ENCODE assay signal across 8 cellular contexts in genomic region chr7:123865517-123866117, GRCh38. TPM values are rescaled to one million over a fixed set of nuclear protein-coding genes. Genes with fewer than 3 reads are reported as not detected.
A peak's percentile ranks its signal among the peaks of the same experiment; 100 is the strongest.
DNase-seq lines count a peak whose midpoint lies in the region; ATAC-seq, FAIRE-seq and TF ChIP-seq lines count a peak whose summit lies in the region.

No MANE protein-coding gene starts in this region.

- H3K79me2 ChIP-seq in MM.1S (ENCODE audit: low read length) (no peaks in the 10 kb centered on the region), HepG2 (ENCODE audit: insufficient read depth, low read length) (no peaks in the 10 kb centered on the region)

- no peaks in the 10 kb centered on the region for H3K9me3 ChIP-seq in A549
- H3K9me3 ChIP-seq in MM.1S (replicated peaks; ENCODE audit: insufficient read depth, low read length): no peaks in the 10 kb centered on the region
- H3K9me3 ChIP-seq in HepG2 (ENCODE audit: low read length): no peaks in the 10 kb centered on the region
- no peaks in the 10 kb centered on the region for H3K9me3 ChIP-seq in stomach

- no peaks in the 10 kb centered on the region for H4K20me1 ChIP-seq in MM.1S (ENCODE audit: insufficient read depth, low read length)
- H4K20me1 ChIP-seq in HepG2 (ENCODE audit: insufficient read depth, low read length): no peaks in the 10 kb centered on the region

- ATAC-seq in A549 (peak; percentile 83 to 97; a peak in 4 of 6 replicates), HepG2 (peak; percentile 91)

- no peak overlapping the region for H3K9ac ChIP-seq in MM.1S (ENCODE audit: low read length)
- H3K9ac ChIP-seq in HepG2 (ENCODE audit: insufficient read depth, low read depth, low read length): no peak overlapping the region

- no peak overlapping the region for H3K4me3 ChIP-seq in A549
- no peak overlapping the region for H3K4me3 ChIP-seq in MM.1S (ENCODE audit: low read length)
- H3K4me3 ChIP-seq in HepG2 (replicated peaks in 1 of 3; ENCODE audit: insufficient read depth in 1 of 3, low read depth in 2 of 3, low read length in 3 of 3): no peak overlapping the region
- no peak overlapping the region for H3K4me3 ChIP-seq in stomach

- in situ Hi-C loops in HepG2 (cut with HindIII; ENCODE audit: extremely low pct_ligation_motif_present, low pct_unique_long_range_greater_than_20kb): loop anchor here (10.0 kb wide), 1 partner anchor 231 kb away; no protein-coding TSS in a partner anchor

- H3K27me3 ChIP-seq in MM.1S (replicated peaks; ENCODE audit: insufficient read depth, low read length): no peaks in the 10 kb centered on the region
- H3K27me3 ChIP-seq in HepG2 (ENCODE audit: control insufficient read depth in 1 of 2, insufficient read depth in 2 of 2, low read length in 2 of 2): no peaks in the 10 kb centered on the region
- H3K27me3 ChIP-seq in stomach: no peaks in the 10 kb centered on the region

- TF ChIP-seq RAD21 in A549 (conservative IDR thresholded peaks at IDR 0.05 in 1 of 2, IDR thresholded peaks at IDR 0.05 in 1 of 2): peak; percentile 73 to 74
- TF ChIP-seq RAD21 in HepG2 (CRISPR knock-in tag; IDR thresholded peaks at IDR 0.05): peak; percentile 55; the same call in 1 of the 2 replicates

- H3K9me2 ChIP-seq in MM.1S (replicated peaks; ENCODE audit: insufficient read depth, low read length): no peaks in the 10 kb centered on the region

- TF ChIP-seq EP300 in A549 (IDR thresholded peaks at IDR 0.05): no peak
- TF ChIP-seq EP300 in HepG2 (IDR thresholded peaks at IDR 0.05; ENCODE audit: low read depth in 2 of 2, low read length in 2 of 2): no peak
- no peak for TF ChIP-seq EP300 in HepG2 (CRISPR knock-in tag; IDR thresholded peaks at IDR 0.05; ENCODE audit: borderline replicate concordance)
- TF ChIP-seq EP300 in stomach (IDR thresholded peaks at IDR 0.05): no peak

- TF ChIP-seq POLR2A in A549 (IDR thresholded peaks at IDR 0.05; ENCODE audit: low read length): no peak
- TF ChIP-seq POLR2A in HepG2 (IDR thresholded peaks at IDR 0.05; ENCODE audit: insufficient read depth in 1 of 2, low read depth in 2 of 2, low read length in 2 of 2): no peak
- TF ChIP-seq POLR2A in stomach (IDR thresholded peaks at IDR 0.05): no peak

- H3K4me1 ChIP-seq in A549 (no peaks in the 10 kb centered on the region), MM.1S (ENCODE audit: low read length) (peaks cover 9% of the 10 kb centered on the region; the same call in 1 of the 2 replicates), HepG2 (ENCODE audit: insufficient read depth, low read length) (no peaks in the 10 kb centered on the region), stomach (peaks cover 0 to 20% (median 11%) of the 10 kb centered on the region in 4 donors)

- intact Hi-C loops in HepG2 (cut with micrococcal nuclease; ENCODE audit: unreplicated experiment): loop anchor here (1.0 to 2.0 kb wide), 3 partner anchors 67 to 230 kb away; no protein-coding TSS in a partner anchor
- intact Hi-C loops in stomach (cut with DNase I; ENCODE audit: low total_unique reads): loop anchor here (10.0 kb wide), 1 partner anchor 71 kb away; no protein-coding TSS in a partner anchor

- no peaks in the 10 kb centered on the region for H3F3A ChIP-seq in MM.1S (ENCODE audit: insufficient read depth, low read length)

- H2AFZ ChIP-seq in MM.1S (ENCODE audit: low read length) (no peak overlapping the region), HepG2 (ENCODE audit: low read length) (no peak overlapping the region)

- H3K4me2 ChIP-seq in A549 (no peak overlapping the region), MM.1S (ENCODE audit: low read depth, low read length) (no peak overlapping the region), HepG2 (ENCODE audit: low read depth, low read length) (no peak overlapping the region)

- CTCF ChIA-PET in A549 (lab: Yijun Ruan, JAX) (interaction anchor here (0.6 to 4.1 kb wide), 61 partner anchors 9 to 391 kb away, joined by 3 to 75 read pairs (median 4); partner anchors contain the start of genes HYAL4 and WASL), HEK293T (lab: Yijun Ruan, JAX) (interaction anchor here (0.6 to 2.5 kb wide), 4 partner anchors 68 to 229 kb away, joined by 4 to 20 read pairs (median 6); no protein-coding TSS in a partner anchor), HepG2 (lab: Yijun Ruan, JAX; ENCODE audit: low intra/inter-chr PET ratio, low total read pairs) (interaction anchor here (0.6 to 2.3 kb wide), 7 partner anchors 68 to 372 kb away, joined by 3 to 22 read pairs (median 5); no protein-coding TSS in a partner anchor)

- POLR2A ChIA-PET in A549 (lab: Yijun Ruan, JAX): no interaction called here
- POLR2A ChIA-PET in HEK293T (lab: Yijun Ruan, JAX): no interaction called here
- POLR2A ChIA-PET in HepG2 (lab: Yijun Ruan, JAX): no interaction called here

- H3K36me3 ChIP-seq in MM.1S (replicated peaks; ENCODE audit: insufficient read depth, low read length) (no peaks in the 10 kb centered on the region), HepG2 (replicated peaks in 1 of 2; ENCODE audit: control insufficient read depth in 1 of 2, insufficient read depth in 2 of 2, low read length in 2 of 2) (no peaks in the 10 kb centered on the region), stomach (no peaks in the 10 kb centered on the region)

- no TSS peak for BruUV-seq in HepG2 (replicated peaks; lab: Mats Ljungman, UMichigan)

- DNase-seq in A549 (ENCODE audit: low read depth in 1 of 2, low spot score in 1 of 2) (peak; percentile 11 to 69), GM10266 (ENCODE audit: extremely low spot score) (peak; percentile 20), HEK293T (ENCODE audit: extremely low spot score) (peak; percentile 44), MM.1S (peak; percentile 79), SW480 (ENCODE audit: low spot score) (peak; percentile 61), HepG2 (ENCODE audit: low spot score) (peak; percentile 62), stomach (peak; percentile 60)

- TF ChIP-seq CTCF in A549 (IDR thresholded peaks at IDR 0.05) (peak; percentile 86), GM10266 (IDR thresholded peaks at IDR 0.05; ENCODE audit: control insufficient read depth, insufficient read depth, low read depth, missing control alignments) (peak; percentile 68), MM.1S (IDR thresholded peaks at IDR 0.05; ENCODE audit: low read length) (peak; percentile 87), HepG2 (CRISPR knock-in tag; IDR thresholded peaks at IDR 0.05) (peak; percentile 77), stomach (IDR thresholded peaks at IDR 0.05) (peak in 5 of 7 experiments; percentile 53 to 78 (median 75))

- H3K27ac ChIP-seq in A549 (no peak overlapping the region), MM.1S (ENCODE audit: low read length) (no peak overlapping the region), HepG2 (ENCODE audit: extremely low read length, insufficient read depth, low read length) (no peak overlapping the region), stomach (no peak overlapping the region)

- FAIRE-seq in A549 (lab: Jason Lieb, UNC) (peak; percentile 61), colon (lab: Jason Lieb, UNC) (peak; percentile 86), HepG2 (lab: Jason Lieb, UNC) (peak; percentile 73)

- WGBS in A549 (ENCODE audit: missing lambda C conversion rate): 1% methylated on average over 3 of the region's 3 CpGs
- WGBS in HepG2 (ENCODE audit: low lambda C conversion rate): 0% methylated on average over 3 of the region's 3 CpGs
- WGBS in stomach, 5 donors: 3 to 24% (median 19%) methylated on average over 3 of the region's 3 CpGs

RNA-seq across cellular contexts. Expression of gene HYAL4, which starts 20.6 kb away (rescaled TPM):
- polyA plus RNA-seq in A549 (2011; rRNA removed): 0.16 and 0.30 TPM in 2 replicates
- polyA plus RNA-seq in A549 (2012; cell fraction: cytosol; rRNA removed): 0.05 TPM in 1 of 2 replicates, not detected in the other
- polyA plus RNA-seq in A549 (2012; cell fraction: nucleus; rRNA removed): not detected in 2 replicates
- 0.05 TPM in 1 of 3 replicates, not detected in the others for polyA plus RNA-seq in A549 (2017; fragmentation: RNase III; extraction: RNeasy Plus Mini Kit Qiagen cat#74134 plus additional on column Dnase treatment)
- polyA minus RNA-seq in A549 (2011; rRNA and poly(A)+ RNA removed): not detected in 2 replicates
- total RNA-seq in HepG2 (2016; rRNA removed; fragmentation: Illumina TruSeq; extraction: Trizol): not detected in 2 replicates
- total RNA-seq in HepG2 (2016; cell fraction: cytosol; rRNA removed; fragmentation: Illumina TruSeq; extraction: Trizol; ENCODE audit: low read depth): not detected in 2 replicates
- total RNA-seq in HepG2 (2016; cell fraction: insoluble cytoplasmic fraction; rRNA removed; fragmentation: Illumina TruSeq; extraction: Trizol): not detected in 2 replicates
- total RNA-seq in HepG2 (2016; cell fraction: membrane; rRNA removed; fragmentation: Illumina TruSeq; extraction: Trizol): not detected in 2 replicates
- total RNA-seq in HepG2 (2016; cell fraction: nucleus; rRNA removed; fragmentation: Illumina TruSeq; extraction: Trizol): not detected in 2 replicates
- not detected in 2 replicates for polyA plus RNA-seq in HepG2 (2011; rRNA removed)
- polyA plus RNA-seq in HepG2 (2011; cell fraction: cytosol; rRNA removed): not detected in 2 replicates
- not detected in 2 replicates for polyA plus RNA-seq in HepG2 (2011; cell fraction: nucleus; rRNA removed)
- polyA plus RNA-seq in HepG2 (2012): not detected in 2 replicates
- not detected in 2 replicates for polyA plus RNA-seq in HepG2 (2016; cell fraction: cytosol; fragmentation: Illumina TruSeq; extraction: Trizol; ENCODE audit: low read depth)
- not detected in 2 replicates for polyA plus RNA-seq in HepG2 (2016; cell fraction: insoluble cytoplasmic fraction; fragmentation: Illumina TruSeq; extraction: Trizol; ENCODE audit: low read depth)
- not detected in 2 replicates for polyA plus RNA-seq in HepG2 (2016; cell fraction: membrane; fragmentation: Illumina TruSeq; extraction: Trizol; ENCODE audit: low read depth)
- polyA plus RNA-seq in HepG2 (2016; cell fraction: nucleus; fragmentation: Illumina TruSeq; extraction: Trizol; ENCODE audit: insufficient read depth, low read depth): not detected in 2 replicates
- polyA minus RNA-seq in HepG2 (2011; rRNA and poly(A)+ RNA removed; ENCODE audit: low replicate concordance): 0.26 TPM in 1 of 2 replicates, not detected in the other
- not detected in 2 replicates for polyA minus RNA-seq in HepG2 (2011; cell fraction: cytosol; rRNA and poly(A)+ RNA removed)
- polyA minus RNA-seq in HepG2 (2011; cell fraction: nucleus; rRNA and poly(A)+ RNA removed): not detected in 2 replicates
- not detected for total RNA-seq in stomach
- polyA plus RNA-seq in stomach: under 1 TPM in 1 of 3 donors, not detected in 2; 0.78 TPM

RNA-seq across cellular contexts. Expression of gene SPAM1, which starts 59.4 kb away (rescaled TPM):
- not detected in 2 replicates for polyA plus RNA-seq in A549 (2011; rRNA removed)
- polyA plus RNA-seq in A549 (2012; cell fraction: cytosol; rRNA removed): not detected in 2 replicates
- not detected in 2 replicates for polyA plus RNA-seq in A549 (2012; cell fraction: nucleus; rRNA removed)
- not detected in 3 replicates for polyA plus RNA-seq in A549 (2017; fragmentation: RNase III; extraction: RNeasy Plus Mini Kit Qiagen cat#74134 plus additional on column Dnase treatment)
- not detected in 2 replicates for polyA minus RNA-seq in A549 (2011; rRNA and poly(A)+ RNA removed)
- not detected in 2 replicates for total RNA-seq in HepG2 (2016; rRNA removed; fragmentation: Illumina TruSeq; extraction: Trizol)
- not detected in 2 replicates for total RNA-seq in HepG2 (2016; cell fraction: cytosol; rRNA removed; fragmentation: Illumina TruSeq; extraction: Trizol; ENCODE audit: low read depth)
- not detected in 2 replicates for total RNA-seq in HepG2 (2016; cell fraction: insoluble cytoplasmic fraction; rRNA removed; fragmentation: Illumina TruSeq; extraction: Trizol)
- not detected in 2 replicates for total RNA-seq in HepG2 (2016; cell fraction: membrane; rRNA removed; fragmentation: Illumina TruSeq; extraction: Trizol)
- not detected in 2 replicates for total RNA-seq in HepG2 (2016; cell fraction: nucleus; rRNA removed; fragmentation: Illumina TruSeq; extraction: Trizol)
- polyA plus RNA-seq in HepG2 (2011; rRNA removed): not detected in 2 replicates
- polyA plus RNA-seq in HepG2 (2011; cell fraction: cytosol; rRNA removed): not detected in 2 replicates
- not detected in 2 replicates for polyA plus RNA-seq in HepG2 (2011; cell fraction: nucleus; rRNA removed)
- polyA plus RNA-seq in HepG2 (2012): not detected in 2 replicates
- not detected in 2 replicates for polyA plus RNA-seq in HepG2 (2016; cell fraction: cytosol; fragmentation: Illumina TruSeq; extraction: Trizol; ENCODE audit: low read depth)
- polyA plus RNA-seq in HepG2 (2016; cell fraction: insoluble cytoplasmic fraction; fragmentation: Illumina TruSeq; extraction: Trizol; ENCODE audit: low read depth): not detected in 2 replicates
- not detected in 2 replicates for polyA plus RNA-seq in HepG2 (2016; cell fraction: membrane; fragmentation: Illumina TruSeq; extraction: Trizol; ENCODE audit: low read depth)
- polyA plus RNA-seq in HepG2 (2016; cell fraction: nucleus; fragmentation: Illumina TruSeq; extraction: Trizol; ENCODE audit: insufficient read depth, low read depth): not detected in 2 replicates
- not detected in 2 replicates for polyA minus RNA-seq in HepG2 (2011; rRNA and poly(A)+ RNA removed; ENCODE audit: low replicate concordance)
- polyA minus RNA-seq in HepG2 (2011; cell fraction: cytosol; rRNA and poly(A)+ RNA removed): not detected in 2 replicates
- not detected in 2 replicates for polyA minus RNA-seq in HepG2 (2011; cell fraction: nucleus; rRNA and poly(A)+ RNA removed)
- not detected for total RNA-seq in stomach
- polyA plus RNA-seq in stomach: not detected

Comparison
In these comparisons a context has a peak if more than half of its experiments do, and no peak if none do; other contexts are left out.
1. DNase-seq: peak in every context shown above with its lines; median percentile 79 in MM.1S; 62 in HepG2; 61 in SW480; 60 in stomach; 44 in HEK293T; 40 in A549; 20 in GM10266.
2. Of the 38 proteins assayed by ChIP-seq in both HepG2 and A549: peak only in HepG2: none; only in A549: none; in both: CTCF, RAD21 and SMC3; in neither: 35.